Comparison of ENCODE assay signal across 1 cellular context in the genomic region with DNA sequence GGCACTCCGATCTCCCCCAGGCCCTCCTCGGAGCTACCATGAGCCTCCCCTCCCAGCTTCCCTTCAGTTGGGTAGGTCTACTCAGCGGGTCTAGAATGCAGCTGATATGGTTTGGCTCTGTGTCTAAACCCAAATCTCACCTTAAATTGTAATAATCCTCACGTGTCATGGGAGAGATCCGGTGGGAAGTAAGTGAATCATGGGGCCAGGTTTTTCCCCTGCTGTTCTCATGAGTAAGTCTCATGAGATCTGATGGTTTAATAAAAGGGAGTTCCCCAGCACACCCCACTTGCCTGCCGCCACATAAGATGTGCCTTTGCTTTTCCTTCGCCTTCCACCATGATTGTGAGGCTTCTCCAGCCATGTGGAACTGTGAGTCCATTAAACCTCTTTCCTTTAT.
TF ChIP-seq lines count a peak whose summit lies in the region.

No MANE protein-coding gene starts in this region.

TF ChIP-seq in IMR-90, 13 proteins besides CTCF, POLR2A, EP300 and RAD21 (continued from another document):
- TF ChIP-seq, protein P1, sequence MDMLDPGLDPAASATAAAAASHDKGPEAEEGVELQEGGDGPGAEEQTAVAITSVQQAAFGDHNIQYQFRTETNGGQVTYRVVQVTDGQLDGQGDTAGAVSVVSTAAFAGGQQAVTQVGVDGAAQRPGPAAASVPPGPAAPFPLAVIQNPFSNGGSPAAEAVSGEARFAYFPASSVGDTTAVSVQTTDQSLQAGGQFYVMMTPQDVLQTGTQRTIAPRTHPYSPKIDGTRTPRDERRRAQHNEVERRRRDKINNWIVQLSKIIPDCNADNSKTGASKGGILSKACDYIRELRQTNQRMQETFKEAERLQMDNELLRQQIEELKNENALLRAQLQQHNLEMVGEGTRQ (IDR thresholded peaks at IDR 0.05; ENCODE audit: low read depth, low read length), result no peak
- no peak for TF ChIP-seq NFE2L2 (IDR thresholded peaks at IDR 0.05; ENCODE audit: low read depth, low read length)
- no peak for TF ChIP-seq CHD1 (IDR thresholded peaks at IDR 0.05; ENCODE audit: low read depth, low read length)
- TF ChIP-seq FOS (IDR thresholded peaks at IDR 0.05; ENCODE audit: low read depth, low read length), result no peak
- TF ChIP-seq MAFK (IDR thresholded peaks at IDR 0.05; ENCODE audit: low read depth, low read length), result no peak
- no peak for TF ChIP-seq SMC3 (IDR thresholded peaks at IDR 0.05; ENCODE audit: low read depth, low read length)
- no peak for TF ChIP-seq RCOR1 (IDR thresholded peaks at IDR 0.05; ENCODE audit: insufficient replicate concordance, low read length)
- no peak for TF ChIP-seq RFX5 (IDR thresholded peaks at IDR 0.05; ENCODE audit: low read depth, low read length)
